Comparison of ENCODE assay signal across 1 cellular context in the genomic region with DNA sequence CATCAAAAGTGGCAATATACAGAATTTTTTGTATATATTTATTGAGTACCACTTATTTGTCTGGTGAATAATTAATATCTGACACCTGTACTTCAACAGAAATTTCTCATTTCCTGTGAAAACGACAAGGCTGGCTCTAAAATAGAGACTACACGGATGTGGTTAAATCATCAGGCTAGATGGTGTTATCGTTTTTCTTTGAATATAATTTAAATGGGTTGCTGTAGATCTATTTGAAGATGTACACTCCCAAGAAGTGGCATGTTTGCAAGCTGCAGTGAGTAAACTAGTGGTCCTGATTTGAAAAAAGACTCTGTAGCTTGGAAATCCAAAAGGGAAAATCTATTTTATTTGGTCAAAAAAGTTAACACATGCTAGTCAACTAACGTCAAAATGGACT.
TF ChIP-seq lines count a peak whose summit lies in the region.

No MANE protein-coding gene starts in this region.

TF ChIP-seq in GM23338, 12 proteins besides CTCF, POLR2A, EP300 and RAD21 (continued from another document):
- TF ChIP-seq, protein P1, sequence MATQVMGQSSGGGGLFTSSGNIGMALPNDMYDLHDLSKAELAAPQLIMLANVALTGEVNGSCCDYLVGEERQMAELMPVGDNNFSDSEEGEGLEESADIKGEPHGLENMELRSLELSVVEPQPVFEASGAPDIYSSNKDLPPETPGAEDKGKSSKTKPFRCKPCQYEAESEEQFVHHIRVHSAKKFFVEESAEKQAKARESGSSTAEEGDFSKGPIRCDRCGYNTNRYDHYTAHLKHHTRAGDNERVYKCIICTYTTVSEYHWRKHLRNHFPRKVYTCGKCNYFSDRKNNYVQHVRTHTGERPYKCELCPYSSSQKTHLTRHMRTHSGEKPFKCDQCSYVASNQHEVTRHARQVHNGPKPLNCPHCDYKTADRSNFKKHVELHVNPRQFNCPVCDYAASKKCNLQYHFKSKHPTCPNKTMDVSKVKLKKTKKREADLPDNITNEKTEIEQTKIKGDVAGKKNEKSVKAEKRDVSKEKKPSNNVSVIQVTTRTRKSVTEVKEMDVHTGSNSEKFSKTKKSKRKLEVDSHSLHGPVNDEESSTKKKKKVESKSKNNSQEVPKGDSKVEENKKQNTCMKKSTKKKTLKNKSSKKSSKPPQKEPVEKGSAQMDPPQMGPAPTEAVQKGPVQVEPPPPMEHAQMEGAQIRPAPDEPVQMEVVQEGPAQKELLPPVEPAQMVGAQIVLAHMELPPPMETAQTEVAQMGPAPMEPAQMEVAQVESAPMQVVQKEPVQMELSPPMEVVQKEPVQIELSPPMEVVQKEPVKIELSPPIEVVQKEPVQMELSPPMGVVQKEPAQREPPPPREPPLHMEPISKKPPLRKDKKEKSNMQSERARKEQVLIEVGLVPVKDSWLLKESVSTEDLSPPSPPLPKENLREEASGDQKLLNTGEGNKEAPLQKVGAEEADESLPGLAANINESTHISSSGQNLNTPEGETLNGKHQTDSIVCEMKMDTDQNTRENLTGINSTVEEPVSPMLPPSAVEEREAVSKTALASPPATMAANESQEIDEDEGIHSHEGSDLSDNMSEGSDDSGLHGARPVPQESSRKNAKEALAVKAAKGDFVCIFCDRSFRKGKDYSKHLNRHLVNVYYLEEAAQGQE (IDR thresholded peaks at IDR 0.05; ENCODE audit: unreplicated experiment): no peak
- no peak for TF ChIP-seq NANOG (IDR thresholded peaks at IDR 0.05; ENCODE audit: borderline replicate concordance)
- TF ChIP-seq, protein P2, sequence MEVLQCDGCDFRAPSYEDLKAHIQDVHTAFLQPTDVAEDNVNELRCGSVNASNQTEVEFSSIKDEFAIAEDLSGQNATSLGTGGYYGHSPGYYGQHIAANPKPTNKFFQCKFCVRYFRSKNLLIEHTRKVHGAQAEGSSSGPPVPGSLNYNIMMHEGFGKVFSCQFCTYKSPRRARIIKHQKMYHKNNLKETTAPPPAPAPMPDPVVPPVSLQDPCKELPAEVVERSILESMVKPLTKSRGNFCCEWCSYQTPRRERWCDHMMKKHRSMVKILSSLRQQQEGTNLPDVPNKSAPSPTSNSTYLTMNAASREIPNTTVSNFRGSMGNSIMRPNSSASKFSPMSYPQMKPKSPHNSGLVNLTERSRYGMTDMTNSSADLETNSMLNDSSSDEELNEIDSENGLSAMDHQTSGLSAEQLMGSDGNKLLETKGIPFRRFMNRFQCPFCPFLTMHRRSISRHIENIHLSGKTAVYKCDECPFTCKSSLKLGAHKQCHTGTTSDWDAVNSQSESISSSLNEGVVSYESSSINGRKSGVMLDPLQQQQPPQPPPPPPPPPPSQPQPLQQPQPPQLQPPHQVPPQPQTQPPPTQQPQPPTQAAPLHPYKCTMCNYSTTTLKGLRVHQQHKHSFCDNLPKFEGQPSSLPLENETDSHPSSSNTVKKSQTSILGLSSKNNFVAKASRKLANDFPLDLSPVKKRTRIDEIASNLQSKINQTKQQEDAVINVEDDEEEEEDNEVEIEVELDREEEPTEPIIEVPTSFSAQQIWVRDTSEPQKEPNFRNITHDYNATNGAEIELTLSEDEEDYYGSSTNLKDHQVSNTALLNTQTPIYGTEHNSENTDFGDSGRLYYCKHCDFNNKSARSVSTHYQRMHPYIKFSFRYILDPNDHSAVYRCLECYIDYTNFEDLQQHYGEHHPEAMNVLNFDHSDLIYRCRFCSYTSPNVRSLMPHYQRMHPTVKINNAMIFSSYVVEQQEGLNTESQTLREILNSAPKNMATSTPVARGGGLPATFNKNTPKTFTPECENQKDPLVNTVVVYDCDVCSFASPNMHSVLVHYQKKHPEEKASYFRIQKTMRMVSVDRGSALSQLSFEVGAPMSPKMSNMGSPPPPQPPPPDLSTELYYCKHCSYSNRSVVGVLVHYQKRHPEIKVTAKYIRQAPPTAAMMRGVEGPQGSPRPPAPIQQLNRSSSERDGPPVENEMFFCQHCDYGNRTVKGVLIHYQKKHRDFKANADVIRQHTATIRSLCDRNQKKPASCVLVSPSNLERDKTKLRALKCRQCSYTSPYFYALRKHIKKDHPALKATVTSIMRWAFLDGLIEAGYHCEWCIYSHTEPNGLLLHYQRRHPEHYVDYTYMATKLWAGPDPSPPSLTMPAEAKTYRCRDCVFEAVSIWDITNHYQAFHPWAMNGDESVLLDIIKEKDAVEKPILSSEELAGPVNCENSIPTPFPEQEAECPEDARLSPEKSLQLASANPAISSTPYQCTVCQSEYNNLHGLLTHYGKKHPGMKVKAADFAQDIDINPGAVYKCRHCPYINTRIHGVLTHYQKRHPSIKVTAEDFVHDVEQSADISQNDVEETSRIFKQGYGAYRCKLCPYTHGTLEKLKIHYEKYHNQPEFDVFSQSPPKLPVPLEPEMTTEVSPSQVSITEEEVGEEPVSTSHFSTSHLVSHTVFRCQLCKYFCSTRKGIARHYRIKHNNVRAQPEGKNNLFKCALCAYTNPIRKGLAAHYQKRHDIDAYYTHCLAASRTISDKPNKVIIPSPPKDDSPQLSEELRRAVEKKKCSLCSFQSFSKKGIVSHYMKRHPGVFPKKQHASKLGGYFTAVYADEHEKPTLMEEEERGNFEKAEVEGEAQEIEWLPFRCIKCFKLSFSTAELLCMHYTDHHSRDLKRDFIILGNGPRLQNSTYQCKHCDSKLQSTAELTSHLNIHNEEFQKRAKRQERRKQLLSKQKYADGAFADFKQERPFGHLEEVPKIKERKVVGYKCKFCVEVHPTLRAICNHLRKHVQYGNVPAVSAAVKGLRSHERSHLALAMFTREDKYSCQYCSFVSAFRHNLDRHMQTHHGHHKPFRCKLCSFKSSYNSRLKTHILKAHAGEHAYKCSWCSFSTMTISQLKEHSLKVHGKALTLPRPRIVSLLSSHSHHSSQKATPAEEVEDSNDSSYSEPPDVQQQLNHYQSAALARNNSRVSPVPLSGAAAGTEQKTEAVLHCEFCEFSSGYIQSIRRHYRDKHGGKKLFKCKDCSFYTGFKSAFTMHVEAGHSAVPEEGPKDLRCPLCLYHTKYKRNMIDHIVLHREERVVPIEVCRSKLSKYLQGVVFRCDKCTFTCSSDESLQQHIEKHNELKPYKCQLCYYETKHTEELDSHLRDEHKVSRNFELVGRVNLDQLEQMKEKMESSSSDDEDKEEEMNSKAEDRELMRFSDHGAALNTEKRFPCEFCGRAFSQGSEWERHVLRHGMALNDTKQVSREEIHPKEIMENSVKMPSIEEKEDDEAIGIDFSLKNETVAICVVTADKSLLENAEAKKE (CRISPR knock-in tag; IDR thresholded peaks at IDR 0.05): no peak
- TF ChIP-seq CREB1 (CRISPR knock-in tag; IDR thresholded peaks at IDR 0.05; ENCODE audit: low read depth): no peak
- TF ChIP-seq EZH2 (IDR thresholded peaks at IDR 0.05; ENCODE audit: low read depth, unreplicated experiment): no peak
